ENCODE assay signal across 8 cellular contexts in genomic region chr5:177425196-177425800, GRCh38. TPM values are rescaled to one million over a fixed set of nuclear protein-coding genes. Genes with fewer than 3 reads are reported as not detected.
DNase-seq lines count a peak whose midpoint lies in the region; ATAC-seq and TF ChIP-seq lines count a peak whose summit lies in the region.

No MANE protein-coding gene starts in this region.

- H3K36me3 Mint-ChIP-seq in Calu3 (ENCODE audit: insufficient read depth, unreplicated experiment) = peaks cover 52% of the 10 kb centered on the region

- ATAC-seq in GM21447 (IDR thresholded peaks at IDR 0.05; ENCODE audit: unreplicated experiment) (no peak), HG03354 (IDR thresholded peaks at IDR 0.05; ENCODE audit: poor library complexity, severe bottlenecking, unreplicated experiment) (no peak)

- peaks cover 31% of the 10 kb centered on the region for H3K79me2 ChIP-seq in OCI-LY7 (ENCODE audit: insufficient read depth, low read depth, low read length)
- peaks cover 30% of the 10 kb centered on the region for H3K79me2 ChIP-seq in osteoblast (ENCODE audit: insufficient read depth, low read length)

- H3K9me2 ChIP-seq in OCI-LY7 (ENCODE audit: insufficient read depth, low read length) = no peaks in the 10 kb centered on the region

- DNase-seq in Calu3 = no peak
- no peak for DNase-seq in OCI-LY7 (ENCODE audit: low spot score)
- no peak for DNase-seq in epithelial cell of esophagus (ENCODE audit: low read depth)
- no peak for DNase-seq in osteoblast (ENCODE audit: insufficient read length, low spot score, missing footprints)
- DNase-seq in kidney tubule cell (ENCODE audit: low spot score) = no peak
- no peak for DNase-seq in SHP77 treated with DMSO at 0.1 percent for 48 hours (lab: John Stamatoyannopoulos, UW)

- intact Hi-C loops in Calu3 (cut with micrococcal nuclease; ENCODE audit: unreplicated experiment) (no loop called here), OCI-LY7 (cut with micrococcal nuclease; ENCODE audit: unreplicated experiment) (loop anchor here (5.0 kb wide), 1 partner anchor 423 kb away; no protein-coding TSS in a partner anchor)

- H3K9me3 Mint-ChIP-seq in Calu3 (ENCODE audit: low read depth, unreplicated experiment) = no peaks in the 10 kb centered on the region

- TF ChIP-seq CTCF in Calu3 (IDR thresholded peaks at IDR 0.05; ENCODE audit: unreplicated experiment) (no peak), OCI-LY7 (conservative IDR thresholded peaks at IDR 0.05; ENCODE audit: low read length) (no peak), epithelial cell of esophagus (IDR thresholded peaks at IDR 0.05; ENCODE audit: insufficient read depth, low read depth, low read length, missing control alignments) (no peak), osteoblast (IDR thresholded peaks at IDR 0.05; ENCODE audit: extremely low read depth, low read depth, low read length) (no peak)

- H4K20me1 ChIP-seq in OCI-LY7 (ENCODE audit: insufficient read depth, low read length) = no peaks in the 10 kb centered on the region
- H4K20me1 ChIP-seq in osteoblast (ENCODE audit: insufficient read depth, low read length) = peaks cover 14% of the 10 kb centered on the region

- H3K4me2 ChIP-seq in OCI-LY7 (ENCODE audit: low read length) (peak overlapping the region; percentile 76), osteoblast (ENCODE audit: insufficient read depth, low read length) (peak overlapping the region; percentile 90)

- peak overlapping the region; percentile 93 for H3K4me3 Mint-ChIP-seq in Calu3 (ENCODE audit: low read depth, unreplicated experiment)

- H3K4me1 ChIP-seq in OCI-LY7 (ENCODE audit: insufficient read depth, low read length, poor library complexity, severe bottlenecking) = peaks cover 42% of the 10 kb centered on the region
- peaks cover 20% of the 10 kb centered on the region for H3K4me1 ChIP-seq in osteoblast (ENCODE audit: insufficient read depth, low read length)

- H3K27me3 ChIP-seq in osteoblast (ENCODE audit: insufficient read depth, low read length) = no peaks in the 10 kb centered on the region

- POLR2A ChIA-PET in OCI-LY7 (lab: Charles Lee) = interaction anchor here (0.7 to 2.5 kb wide), 5 partner anchors 8 to 84 kb away, joined by 3 to 10 read pairs (median 9); partner anchors contain the start of genes DOK3 and LMAN2

- H3K4me3 ChIP-seq in OCI-LY7 (ENCODE audit: low read depth, low read length, poor library complexity, severe bottlenecking) (peak overlapping the region; percentile 68), epithelial cell of esophagus (ENCODE audit: low read length) (peak overlapping the region; percentile 61), osteoblast (ENCODE audit: insufficient read depth, low read length) (peak overlapping the region; percentile 85)

- H3K9me3 ChIP-seq in OCI-LY7 (ENCODE audit: low read length) (no peaks in the 10 kb centered on the region), osteoblast (ENCODE audit: low read depth, low read length) (no peaks in the 10 kb centered on the region)

- no TSS peak for BruUV-seq in Calu3 (replicated peaks; lab: Mats Ljungman, UMichigan)
- no TSS peak for BruUV-seq in OCI-LY7 (replicated peaks; lab: Mats Ljungman, UMichigan)

- CTCF ChIA-PET in Calu3 (lab: Charles Lee) (interaction anchor here (0.6 to 3.6 kb wide), 3 partner anchors 22 to 110 kb away, joined by 3 to 33 read pairs (median 4); no protein-coding TSS in a partner anchor), OCI-LY7 (lab: Charles Lee; ENCODE audit: unreplicated experiment) (interaction anchor here (0.9 to 1.7 kb wide), 3 partner anchors 22 to 36 kb away, joined by 3 to 8 read pairs (median 4); no protein-coding TSS in a partner anchor)

- peak overlapping the region; percentile 100 for H3K27ac Mint-ChIP-seq in Calu3 (ENCODE audit: unreplicated experiment)

- H3K4me1 Mint-ChIP-seq in Calu3 (ENCODE audit: low read depth, unreplicated experiment) = peaks cover 34% of the 10 kb centered on the region

- H3K27ac ChIP-seq in OCI-LY7 (ENCODE audit: low read depth, low read length, poor library complexity, severe bottlenecking) (peak overlapping the region; percentile 62), osteoblast (ENCODE audit: low read depth, low read length) (peak overlapping the region; percentile 78)

- H3K27me3 Mint-ChIP-seq in Calu3 (ENCODE audit: unreplicated experiment) = peaks cover 12% of the 10 kb centered on the region

- H3K36me3 ChIP-seq in OCI-LY7 (ENCODE audit: insufficient read depth, low read length) (0 out of 2 replicates have a peak, but pooled peaks cover 7% of the 10 kb centered on the region), osteoblast (ENCODE audit: insufficient read depth, low read length) (no peaks in the 10 kb centered on the region)

- H2AFZ ChIP-seq in OCI-LY7 (ENCODE audit: low read length) (peak overlapping the region; percentile 64), osteoblast (ENCODE audit: low read length) (peak overlapping the region; percentile 96)

RNA-seq across cellular contexts. Expression of gene GRK6, which starts 1.2 kb away (rescaled TPM):
- 64.6 and 72.6 TPM in 2 replicates for total RNA-seq in Calu3 (2022)
- 43.4 and 46.2 TPM in 2 replicates for total RNA-seq in OCI-LY7 (2014; rRNA removed; shearing (Covaris generic))
- total RNA-seq in OCI-LY7 (2022) = 99.4 and 102 TPM in 2 replicates
- 18.3 and 19.2 TPM in 2 replicates for total RNA-seq in osteoblast

RNA-seq across cellular contexts. Expression of gene F12, which starts 15.9 kb away (rescaled TPM):
- total RNA-seq in Calu3 (2022) (14.3 and 20.2 TPM in 2 replicates), OCI-LY7 (2022) (3.0 and 3.8 TPM in 2 replicates), osteoblast (not detected in 2 replicates)
- total RNA-seq in OCI-LY7 (2014; rRNA removed; shearing (Covaris generic)) = 1.2 TPM in 1 of 2 replicates, not detected in the other

RNA-seq across cellular contexts. Expression of gene PRR7, which starts 21.3 kb away (rescaled TPM):
- total RNA-seq in Calu3 (2022) (25.2 and 27.6 TPM in 2 replicates), OCI-LY7 (2022) (12.5 and 12.8 TPM in 2 replicates), osteoblast (10.0 and 12.7 TPM in 2 replicates)
- 7.0 and 13.6 TPM in 2 replicates for total RNA-seq in OCI-LY7 (2014; rRNA removed; shearing (Covaris generic))

RNA-seq across cellular contexts. Expression of gene PFN3, which starts 24.8 kb away (rescaled TPM):
- total RNA-seq in Calu3 (2022) (not detected in 2 replicates), OCI-LY7 (2022) (not detected in 2 replicates), osteoblast (not detected in 2 replicates)
- total RNA-seq in OCI-LY7 (2014; rRNA removed; shearing (Covaris generic)) = not detected in 2 replicates

RNA-seq across cellular contexts. Expression of gene SLC34A1, which starts 41.1 kb away (rescaled TPM):
- 0.19 and 0.64 TPM in 2 replicates for total RNA-seq in Calu3 (2022)
- 0.05 and 0.35 TPM in 2 replicates for total RNA-seq in OCI-LY7 (2014; rRNA removed; shearing (Covaris generic))
- total RNA-seq in OCI-LY7 (2022) = 0.46 and 0.63 TPM in 2 replicates
- total RNA-seq in osteoblast = not detected in 2 replicates
